ENCODE assay signal across 1 cellular context in genomic region chr17:32953883-32954282, GRCh38.
TF ChIP-seq lines count a peak whose summit lies in the region.

No MANE protein-coding gene starts in this region.

TF ChIP-seq in HepG2, 621 proteins besides CTCF, POLR2A, EP300 and RAD21:
- TF ChIP-seq KLF6 (CRISPR knock-in tag; IDR thresholded peaks at IDR 0.05): no peak
